Comparison of ENCODE assay signal across 7 cellular contexts in the genomic region with DNA sequence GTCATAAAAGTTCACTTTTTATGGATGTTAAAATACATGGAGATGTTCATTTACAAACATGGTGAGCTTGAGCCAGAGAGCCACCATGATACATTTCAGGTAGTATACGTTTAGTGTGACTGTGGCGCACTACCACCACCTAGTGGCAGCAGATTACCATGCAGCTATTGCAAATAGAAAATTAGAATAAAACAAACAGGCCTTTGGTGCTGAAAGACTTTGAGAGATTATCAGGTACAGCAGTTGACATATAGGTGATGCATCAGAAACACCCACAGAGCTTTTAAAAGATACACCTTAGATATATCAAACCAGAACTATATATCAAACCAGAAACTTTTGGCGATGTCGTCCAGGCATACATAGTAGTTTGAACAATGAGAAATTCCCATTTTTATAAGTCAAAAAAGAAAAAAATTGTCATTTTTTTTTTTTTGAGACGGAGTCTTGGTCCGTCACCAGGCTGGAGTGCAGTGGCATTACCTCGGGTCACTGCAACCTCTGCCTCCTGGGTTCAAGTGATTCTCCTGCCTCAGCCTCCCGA. TPM values are rescaled to one million over a fixed set of nuclear protein-coding genes. Genes with fewer than 3 reads are reported as not detected.
A peak's percentile ranks its signal among the peaks of the same experiment; 100 is the strongest.
DNase-seq lines count a peak whose midpoint lies in the region; ATAC-seq and TF ChIP-seq lines count a peak whose summit lies in the region.

No MANE protein-coding gene starts in this region.

- H3K9me3 ChIP-seq in OCI-LY1 (ENCODE audit: low read length): no peaks in the 10 kb centered on the region
- H3K9me3 ChIP-seq in stomach: no peaks in the 10 kb centered on the region

- H3K9ac ChIP-seq in OCI-LY1 (ENCODE audit: low read length): no peak overlapping the region

- WGBS in stomach, 5 donors: 66 to 70% (median 69%) methylated on average over 8 of the region's 8 CpGs

- TF ChIP-seq EP300 in stomach (IDR thresholded peaks at IDR 0.05): no peak

- H3K4me1 Mint-ChIP-seq in nephron progenitor cell: peaks cover 21% of the 10 kb centered on the region

- H3K9me3 Mint-ChIP-seq in nephron progenitor cell: no peaks in the 10 kb centered on the region

- ATAC-seq in HG03565 (IDR thresholded peaks at IDR 0.05; ENCODE audit: unreplicated experiment) (peak; percentile 58), esophagus mucosa (peak; percentile 68)

- H3K27me3 ChIP-seq in OCI-LY1 (ENCODE audit: insufficient read depth, low read length) (no peaks in the 10 kb centered on the region), stomach (no peaks in the 10 kb centered on the region)

- peaks cover 3% of the 10 kb centered on the region for H3K27me3 Mint-ChIP-seq in nephron progenitor cell (ENCODE audit: low read depth, poor library complexity)

- TF ChIP-seq CTCF in GM12874 (IDR thresholded peaks at IDR 0.05; ENCODE audit: insufficient read depth, low read depth, low read length) (peak; percentile 73), OCI-LY1 (IDR thresholded peaks at IDR 0.05; ENCODE audit: low read length) (peak; percentile 92), nephron progenitor cell (IDR thresholded peaks at IDR 0.05) (peak; percentile 91), stomach (IDR thresholded peaks at IDR 0.05) (peak in 5 of 7 experiments; percentile 81 to 94 (median 88))

- H3K27ac ChIP-seq in OCI-LY1 (ENCODE audit: low read depth, low read length, poor library complexity, severe bottlenecking) (no peak overlapping the region), stomach (peak overlapping the region in 1 of 5 donors; percentile 34)

- H3F3A ChIP-seq in OCI-LY1 (ENCODE audit: insufficient read depth, low read length): no peaks in the 10 kb centered on the region

- H2AFZ ChIP-seq in OCI-LY1 (ENCODE audit: low read length): no peak overlapping the region

- intact Hi-C loops in stomach (cut with DNase I; ENCODE audit: low total_unique reads): no loop called here

- no peaks in the 10 kb centered on the region for H3K36me3 ChIP-seq in OCI-LY1 (ENCODE audit: insufficient read depth, low read length)
- no peaks in the 10 kb centered on the region for H3K36me3 ChIP-seq in stomach

- H3K36me3 Mint-ChIP-seq in nephron progenitor cell (ENCODE audit: low read depth): peaks cover 19% of the 10 kb centered on the region

- no peak for TF ChIP-seq POLR2A in stomach (IDR thresholded peaks at IDR 0.05)

- H4K20me1 ChIP-seq in OCI-LY1 (ENCODE audit: insufficient read depth, low read length): no peaks in the 10 kb centered on the region

- H3K4me3 ChIP-seq in OCI-LY1 (ENCODE audit: low read depth, low read length, poor library complexity, severe bottlenecking): no peak overlapping the region
- H3K4me3 ChIP-seq in stomach: no peak overlapping the region

- H3K4me2 ChIP-seq in OCI-LY1 (ENCODE audit: low read length): no peak overlapping the region

- H3K79me2 ChIP-seq in OCI-LY1 (ENCODE audit: insufficient read depth, low read length): no peaks in the 10 kb centered on the region

- no peak overlapping the region for H3K4me3 Mint-ChIP-seq in nephron progenitor cell

- H3K27ac Mint-ChIP-seq in nephron progenitor cell: peak overlapping the region; percentile 2

- H3K9me2 ChIP-seq in OCI-LY1 (ENCODE audit: low read depth, low read length): no peaks in the 10 kb centered on the region

- DNase-seq in activated T-cell treated with anti-CD3 and anti-CD28 coated beads for 1 hour (ENCODE audit: low read depth) (peak; percentile 74), nephron progenitor cell (peak; percentile 79), stomach (peak; percentile 82)

- H3K4me1 ChIP-seq in OCI-LY1 (ENCODE audit: insufficient read depth, low read length, severe bottlenecking) (no peaks in the 10 kb centered on the region), stomach (peaks cover 0 to 29% (median 11%) of the 10 kb centered on the region in 4 donors)

RNA-seq across cellular contexts. Expression of a gene that starts 42.0 kb away (rescaled TPM):
- total RNA-seq in esophagus mucosa (29.1 TPM), stomach (100 to 1,000 TPM in 1 of 5 donors, 10 to 100 TPM in 4; 17.4 to 127 (median 41.9) TPM)
- 10 to 100 TPM; 10.5 to 30.9 (median 10.9) TPM for polyA plus RNA-seq in stomach
